Comparison of ENCODE assay signal across 8 cellular contexts in the genomic region with DNA sequence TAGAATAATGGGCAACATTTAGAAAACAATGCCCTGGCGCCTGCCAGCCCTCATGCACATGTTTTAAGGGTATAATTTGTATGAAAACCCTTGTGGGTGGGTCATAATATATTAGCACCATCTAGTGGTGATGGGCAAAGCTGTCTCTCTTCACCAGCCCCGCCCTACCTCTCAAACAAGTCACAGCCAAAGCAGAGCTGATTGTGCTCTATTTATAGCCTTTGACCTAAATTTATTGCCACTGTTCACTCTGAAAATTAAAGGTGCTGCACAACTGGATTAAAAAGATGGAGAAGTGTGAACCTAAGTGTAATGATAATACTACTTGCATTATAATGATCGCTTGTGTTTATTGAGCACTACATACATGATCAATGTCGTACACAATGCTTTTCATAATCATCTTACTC.
A peak's percentile ranks its signal among the peaks of the same experiment; 100 is the strongest.
DNase-seq lines count a peak whose midpoint lies in the region; ATAC-seq and TF ChIP-seq lines count a peak whose summit lies in the region.

No MANE protein-coding gene starts in this region.

- no peak for TF ChIP-seq EP300 in Ishikawa (IDR thresholded peaks at IDR 0.05; ENCODE audit: borderline replicate concordance)

- peaks cover under 1 to 18% (median 10%) of the 10 kb centered on the region in 3 donors for H3K27me3 Mint-ChIP-seq in naive B cell

- peak; percentile 83 for TF ChIP-seq RAD21 in Ishikawa (IDR thresholded peaks at IDR 0.05; ENCODE audit: low read depth)

- H3K27me3 ChIP-seq in DOHH2 (ENCODE audit: control insufficient read depth, low read length): peaks cover 35% of the 10 kb centered on the region

- H3K4me1 Mint-ChIP-seq in naive B cell: peaks cover 11 to 14% (median 13%) of the 10 kb centered on the region in 3 donors

- DNase-seq in NOMO-1 treated with dmso at 0.1 percent for 144 hours (lab: John Stamatoyannopoulos, UW; ENCODE audit: unreplicated experiment) (peak; percentile 69), epithelial cell of proximal tubule (ENCODE audit: low read depth) (no peak), naive B cell (peak; percentile 69), substantia nigra (lab: John Stamatoyannopoulos, UW) (peak in 42 of 49 donors; percentile 5 to 77 (median 37))
- DNase-seq in activated CD8-positive, alpha-beta memory T cell treated with anti-CD3 and anti-CD28 coated beads, Interleukin-2, amount 50 U/mL, for 48 hours: peak; percentile 60

- H3K27ac ChIP-seq in DOHH2 (ENCODE audit: low read depth, low read length) (no peak overlapping the region), substantia nigra (ENCODE audit: low read depth, low read length, poor library complexity, severe bottlenecking) (no peak overlapping the region)

- H3K4me3 ChIP-seq in DOHH2 (ENCODE audit: low read length): no peak overlapping the region
- no peak overlapping the region for H3K4me3 ChIP-seq in epithelial cell of proximal tubule (ENCODE audit: low read depth, low read length)

- H3K27ac Mint-ChIP-seq in naive B cell: peak overlapping the region in 1 of 6 donors; percentile 19

- TF ChIP-seq CTCF in DOHH2 (IDR thresholded peaks at IDR 0.05; ENCODE audit: low read depth, low read length, poor library complexity, severe bottlenecking): peak; percentile 87
- peak; percentile 84 for TF ChIP-seq CTCF in epithelial cell of proximal tubule (conservative IDR thresholded peaks at IDR 0.05; ENCODE audit: low read depth, low read length)

- H3K9me2 ChIP-seq in DOHH2 (replicated peaks; ENCODE audit: control insufficient read depth, low read length): no peaks in the 10 kb centered on the region

- H3K9me3 Mint-ChIP-seq in naive B cell: peaks cover 0 to 3% (median under 1%) of the 10 kb centered on the region in 7 donors

- peaks cover under 1 to 3% of the 10 kb centered on the region in 2 donors for H3K36me3 Mint-ChIP-seq in naive B cell

- H4K20me1 ChIP-seq in DOHH2 (ENCODE audit: control insufficient read depth, insufficient read depth, low read depth, low read length): peaks cover 3% of the 10 kb centered on the region; the same call in 1 of the 2 replicates

- ATAC-seq in GM21619 (IDR thresholded peaks at IDR 0.05; ENCODE audit: unreplicated experiment) (peak; percentile 90), naive B cell (ENCODE audit: low read depth in 2 of 2) (peak; percentile 94 to 95)

- H3F3A ChIP-seq in DOHH2 (ENCODE audit: control insufficient read depth, insufficient read depth): no peaks in the 10 kb centered on the region

- H3K9me3 ChIP-seq in DOHH2 (ENCODE audit: control insufficient read depth, insufficient read depth, low read length): no peaks in the 10 kb centered on the region

- H3K4me3 Mint-ChIP-seq in naive B cell: no peak overlapping the region

- no peak overlapping the region for H3K4me2 ChIP-seq in DOHH2 (ENCODE audit: low read length)

- H3K36me3 ChIP-seq in DOHH2 (ENCODE audit: control insufficient read depth, low read length): no peaks in the 10 kb centered on the region

- H3K4me1 ChIP-seq in DOHH2 (ENCODE audit: control insufficient read depth, low read length): peaks cover 19% of the 10 kb centered on the region

- H3K79me2 ChIP-seq in DOHH2 (ENCODE audit: control insufficient read depth, low read length): no peaks in the 10 kb centered on the region

TF ChIP-seq in Ishikawa, 13 proteins besides CTCF, POLR2A, EP300 and RAD21:
- TF ChIP-seq TCF12 (IDR thresholded peaks at IDR 0.05; ENCODE audit: low read depth): no peak
- TF ChIP-seq, protein P1, sequence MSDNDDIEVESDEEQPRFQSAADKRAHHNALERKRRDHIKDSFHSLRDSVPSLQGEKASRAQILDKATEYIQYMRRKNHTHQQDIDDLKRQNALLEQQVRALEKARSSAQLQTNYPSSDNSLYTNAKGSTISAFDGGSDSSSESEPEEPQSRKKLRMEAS (IDR thresholded peaks at IDR 0.05): 0 out of 2 replicates have a peak, but pooled peaks have one; percentile 20
